In genomic region chr3:179348325-179349013, GRCh38 we compare ENCODE assay signal across 7 cellular contexts. TPM values are rescaled to one million over a fixed set of nuclear protein-coding genes. Genes with fewer than 3 reads are reported as not detected.
A peak's percentile ranks its signal among the peaks of the same experiment; 100 is the strongest.
DNase-seq lines count a peak whose midpoint lies in the region; ATAC-seq and TF ChIP-seq lines count a peak whose summit lies in the region.

No MANE protein-coding gene starts in this region.

- H3K27ac ChIP-seq in GM23248 (peak overlapping the region; percentile 79), breast epithelium (peak overlapping the region; percentile 79 to 85), mucosa of rectum (ENCODE audit: low read depth in 2 of 2, low read length in 2 of 2) (peak overlapping the region; percentile 87 to 88)

- ATAC-seq in GM18502 (IDR thresholded peaks at IDR 0.05; ENCODE audit: poor library complexity, unreplicated experiment) = peak; percentile 65

- H2AFZ ChIP-seq in GM23248 = peak overlapping the region; percentile 91
- H2AFZ ChIP-seq in Loucy (ENCODE audit: low read length) = peak overlapping the region; percentile 95; the same call in 1 of the 2 replicates

- H3K9me3 ChIP-seq in GM23248 (ENCODE audit: low read depth) = no peaks in the 10 kb centered on the region
- H3K9me3 ChIP-seq in Loucy (ENCODE audit: insufficient read depth, low read depth, low read length) = no peaks in the 10 kb centered on the region
- H3K9me3 ChIP-seq in breast epithelium = no peaks in the 10 kb centered on the region
- no peaks in the 10 kb centered on the region for H3K9me3 ChIP-seq in mucosa of rectum (ENCODE audit: control insufficient read depth in 2 of 2, low read length in 2 of 2)

- intact Hi-C loops in breast epithelium (cut with DNase I; ENCODE audit: low total_unique reads) = no loop called here

- peaks cover 16% of the 10 kb centered on the region for H3K4me1 ChIP-seq in GM23248 (ENCODE audit: insufficient read depth)
- H3K4me1 ChIP-seq in Loucy (ENCODE audit: insufficient read depth, low read length, poor library complexity, severe bottlenecking) = peaks cover 25% of the 10 kb centered on the region
- no peaks in the 10 kb centered on the region for H3K4me1 ChIP-seq in breast epithelium
- H3K4me1 ChIP-seq in mucosa of rectum (ENCODE audit: control insufficient read depth in 2 of 2, insufficient read depth in 2 of 2, low read length in 2 of 2) = peaks cover 9% of the 10 kb centered on the region in 2 donors

- H3K27me3 ChIP-seq in GM23248 (replicated peaks; ENCODE audit: insufficient read depth) (no peaks in the 10 kb centered on the region), Loucy (ENCODE audit: insufficient read depth, low read length, poor library complexity, severe bottlenecking) (no peaks in the 10 kb centered on the region), breast epithelium (no peaks in the 10 kb centered on the region), mucosa of rectum (ENCODE audit: control insufficient read depth in 2 of 2, insufficient read depth in 2 of 2, low read length in 2 of 2) (no peaks in the 10 kb centered on the region)

- 21 to 23% methylated on average over 5 of the region's 5 CpGs for WGBS in GM23248 (ENCODE audit: low coverage in 1 of 2, low lambda C conversion rate in 2 of 2, missing lambda C conversion rate in 2 of 2), 2 experiments

- no peaks in the 10 kb centered on the region; the same call in 1 of the 2 replicates for H3F3A ChIP-seq in GM23248 (ENCODE audit: insufficient read depth)
- no peaks in the 10 kb centered on the region for H3F3A ChIP-seq in Loucy (ENCODE audit: low read depth)

- no peak for TF ChIP-seq CTCF in Loucy (conservative IDR thresholded peaks at IDR 0.05; ENCODE audit: low read length)
- TF ChIP-seq CTCF in breast epithelium (IDR thresholded peaks at IDR 0.05) = no peak

- DNase-seq in GM23248 (peak; percentile 20), breast epithelium (ENCODE audit: low spot score in 2 of 2) (no peak), DMS153 treated with DMSO at 0.1 percent for 48 hours (lab: John Stamatoyannopoulos, UW; ENCODE audit: unreplicated experiment) (no peak), epidermal melanocyte (ENCODE audit: insufficient read length, low spot score) (no peak)

- H3K4me2 ChIP-seq in GM23248 (ENCODE audit: unreplicated experiment) (peak overlapping the region; percentile 85), Loucy (ENCODE audit: low read depth, low read length, poor library complexity, severe bottlenecking) (peak overlapping the region; percentile 82)

- peak overlapping the region; percentile 89 for H3K4me3 ChIP-seq in GM23248
- H3K4me3 ChIP-seq in Loucy (ENCODE audit: low read length, poor library complexity, severe bottlenecking) = peak overlapping the region; percentile 93
- H3K4me3 ChIP-seq in breast epithelium = peak overlapping the region; percentile 75 to 87 (median 76)
- peak overlapping the region; percentile 91 to 95 for H3K4me3 ChIP-seq in mucosa of rectum (ENCODE audit: low read length in 2 of 2)

- H3K79me2 ChIP-seq in GM23248 (ENCODE audit: insufficient read depth) (peaks cover 53% of the 10 kb centered on the region), Loucy (ENCODE audit: insufficient read depth, low read length) (peaks cover 31% of the 10 kb centered on the region)

- in situ Hi-C loops in GM23248 (cut with MboI) = no loop called here

- H3K9ac ChIP-seq in GM23248 (peak overlapping the region; percentile 85), Loucy (ENCODE audit: low read depth, low read length, poor library complexity, severe bottlenecking) (peak overlapping the region; percentile 77), mucosa of rectum (ENCODE audit: low read depth in 1 of 2, low read length in 2 of 2) (peak overlapping the region; percentile 71 to 82)

- H3K36me3 ChIP-seq in GM23248 (ENCODE audit: low read depth) (peaks cover 10% of the 10 kb centered on the region), Loucy (ENCODE audit: insufficient read depth, low read length) (peaks cover 3% of the 10 kb centered on the region; the same call in 1 of the 2 replicates), breast epithelium (peaks cover 2% of the 10 kb centered on the region), mucosa of rectum (ENCODE audit: control insufficient read depth in 2 of 2, insufficient read depth in 2 of 2, low read length in 2 of 2) (peaks cover 13 to 20% of the 10 kb centered on the region in 2 donors)

- no peaks in the 10 kb centered on the region for H3K9me2 ChIP-seq in GM23248 (ENCODE audit: insufficient read depth)
- H3K9me2 ChIP-seq in Loucy (replicated peaks; ENCODE audit: low read depth, low read length) = no peaks in the 10 kb centered on the region

- no peak for TF ChIP-seq POLR2A in breast epithelium (IDR thresholded peaks at IDR 0.05)

- H4K20me1 ChIP-seq in GM23248 (ENCODE audit: insufficient read depth) (no peaks in the 10 kb centered on the region), Loucy (ENCODE audit: insufficient read depth, low read length, poor library complexity, severe bottlenecking) (peaks cover 12% of the 10 kb centered on the region)

RNA-seq across cellular contexts. Expression of gene MFN1, which starts 1.0 kb away (rescaled TPM):
- 44.7 and 54.9 TPM in 2 replicates for total RNA-seq in GM23248 (2014; rRNA removed; shearing (Covaris generic))
- 19.1 and 22.2 TPM in 2 replicates for polyA plus RNA-seq in GM23248 (2016; fragmentation: Nextera tagmentation; extraction: Ambion mirVana)
- total RNA-seq in breast epithelium = 10 to 100 TPM; 33.4 to 85.2 (median 61.0) TPM

RNA-seq across cellular contexts. Expression of gene ZNF639, which starts 25.6 kb away (rescaled TPM):
- total RNA-seq in GM23248 (2014; rRNA removed; shearing (Covaris generic)) = 68.0 and 76.9 TPM in 2 replicates
- polyA plus RNA-seq in GM23248 (2016; fragmentation: Nextera tagmentation; extraction: Ambion mirVana) = 26.8 and 27.9 TPM in 2 replicates
- total RNA-seq in breast epithelium = 10 to 100 TPM; 41.4 to 44.9 (median 41.8) TPM
